ENCODE assay signal across 6 cellular contexts in the genomic region with DNA sequence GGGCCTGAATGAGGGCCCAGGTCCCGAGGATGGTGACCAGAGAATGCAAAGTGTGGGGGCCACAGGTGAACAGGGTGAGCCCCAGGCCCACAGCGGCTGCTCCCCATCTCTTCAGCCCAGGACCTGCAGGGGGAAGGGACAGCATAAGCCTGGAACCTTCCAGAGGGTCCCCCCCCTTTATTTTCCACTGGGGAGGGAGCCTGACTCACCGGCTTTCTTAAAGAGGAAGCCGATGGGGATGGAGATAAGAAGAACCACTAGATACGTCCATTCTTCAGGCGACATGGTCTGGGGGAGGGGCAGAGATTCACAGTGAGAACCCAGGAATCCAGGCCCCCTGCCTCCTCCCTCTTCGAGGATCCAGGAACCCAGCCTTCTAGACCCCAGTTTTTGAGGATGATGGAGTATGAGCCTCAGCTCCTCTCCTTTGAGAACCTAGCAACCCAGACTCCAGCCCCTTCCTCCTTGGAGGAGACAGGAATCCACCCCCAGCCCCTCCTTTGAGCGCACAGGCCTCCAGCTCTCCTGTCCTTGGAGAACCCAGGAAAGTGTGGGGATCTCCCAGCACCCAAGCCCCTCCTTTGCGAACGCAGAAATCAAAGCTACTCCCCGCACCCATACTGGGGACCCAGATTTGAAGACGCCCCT. TPM values are rescaled to one million over a fixed set of nuclear protein-coding genes. Genes with fewer than 3 reads are reported as not detected.
DNase-seq lines count a peak whose midpoint lies in the region; ATAC-seq and TF ChIP-seq lines count a peak whose summit lies in the region.

No MANE protein-coding gene starts in this region.

- no peaks in the 10 kb centered on the region for H3K36me3 ChIP-seq in smooth muscle cell (ENCODE audit: low read depth)

- no peak for ATAC-seq in T-cell (replicated peaks in 1 of 4)
- ATAC-seq in GM21529 (IDR thresholded peaks at IDR 0.05; ENCODE audit: unreplicated experiment) = no peak

- peak overlapping the region; percentile 84 for H3K9ac ChIP-seq in smooth muscle cell (ENCODE audit: low read depth)

- peaks cover 11% of the 10 kb centered on the region for H3F3A ChIP-seq in smooth muscle cell (ENCODE audit: low read depth)

- no peaks in the 10 kb centered on the region for H3K27me3 Mint-ChIP-seq in T-cell

- H3K9me3 Mint-ChIP-seq in T-cell = no peaks in the 10 kb centered on the region

- peaks cover 5% of the 10 kb centered on the region for H3K36me3 Mint-ChIP-seq in T-cell

- 14% methylated on average over 12 of the region's 12 CpGs for WGBS in smooth muscle cell (ENCODE audit: low lambda C conversion rate)

- peaks cover 39 to 49% (median 41%) of the 10 kb centered on the region in 3 donors for H3K4me1 Mint-ChIP-seq in T-cell

- peaks cover 6% of the 10 kb centered on the region for H3K4me1 ChIP-seq in smooth muscle cell (ENCODE audit: low read depth)

- H3K9me3 ChIP-seq in smooth muscle cell (replicated peaks; ENCODE audit: low read depth) = no peaks in the 10 kb centered on the region

- H3K4me2 ChIP-seq in smooth muscle cell = peak overlapping the region; percentile 85

- POLR2A ChIA-PET in T-cell (lab: Charles Lee) = interaction anchor here (0.7 to 1.2 kb wide), 2 partner anchors 29 to 44 kb away, joined by 3 to 6 read pairs; partner anchors contain the start of gene LENG1 (in 1 of the 2)

- peaks cover 28% of the 10 kb centered on the region for H3K79me2 ChIP-seq in smooth muscle cell (ENCODE audit: low read depth)

- TF ChIP-seq CTCF in epithelial cell of esophagus (IDR thresholded peaks at IDR 0.05; ENCODE audit: insufficient read depth, low read depth, low read length, missing control alignments) (no peak), smooth muscle cell (IDR thresholded peaks at IDR 0.05; ENCODE audit: borderline replicate concordance, insufficient read depth, poor library complexity, severe bottlenecking) (no peak)

- peak overlapping the region; percentile 67 for H3K4me3 ChIP-seq in epithelial cell of esophagus (ENCODE audit: low read length)
- H3K4me3 ChIP-seq in smooth muscle cell = peak overlapping the region; percentile 90

- peak overlapping the region; percentile 78 to 92 (median 92) for H3K4me3 Mint-ChIP-seq in T-cell

- DNase-seq in ELR (ENCODE audit: low read depth) = peak; percentile 86
- DNase-seq in T-cell = peak in 9 of 34 experiments; percentile 18 to 50 (median 35)
- peak; percentile 26 for DNase-seq in epithelial cell of esophagus (ENCODE audit: low read depth)
- DNase-seq in smooth muscle cell (lab: John Stamatoyannopoulos, UW; ENCODE audit: unreplicated experiment) = no peak
- DNase-seq in DMS53 treated with DMSO at 0.1 percent for 48 hours (lab: John Stamatoyannopoulos, UW; ENCODE audit: unreplicated experiment) = no peak

- H3K27ac Mint-ChIP-seq in T-cell = peak overlapping the region; percentile 76 to 78

- no peak overlapping the region for H2AFZ ChIP-seq in smooth muscle cell (ENCODE audit: low read depth)

- CTCF ChIA-PET in T-cell (lab: Charles Lee) = interaction anchor here in 1 of 2 donors (0.6 to 1.7 kb wide), 6 partner anchors 11 to 1466 kb away, joined by 3 to 12 read pairs (median 4); no protein-coding TSS in a partner anchor

- H3K27ac ChIP-seq in smooth muscle cell (ENCODE audit: low read depth) = peak overlapping the region; percentile 98

- H3K27me3 ChIP-seq in smooth muscle cell (ENCODE audit: low read depth) = no peaks in the 10 kb centered on the region

- H4K20me1 ChIP-seq in smooth muscle cell (ENCODE audit: low read depth) = peaks cover 16% of the 10 kb centered on the region

RNA-seq across cellular contexts. Expression of gene MBOAT7, which starts 1.0 kb away (rescaled TPM):
- total RNA-seq in T-cell = 10 to 100 TPM; 24.0 to 44.8 (median 38.9) TPM
- 76.8 and 110 TPM in 2 replicates for total RNA-seq in smooth muscle cell
- polyA plus RNA-seq in smooth muscle cell = 106 and 195 TPM in 2 replicates

RNA-seq across cellular contexts. Expression of gene TSEN34, which starts 2.8 kb away (rescaled TPM):
- total RNA-seq in T-cell = 10 to 100 TPM in 4 of 5 donors, 1 to 10 TPM in 1; 9.5 to 28.5 (median 23.5) TPM
- total RNA-seq in smooth muscle cell = 45.8 and 53.7 TPM in 2 replicates
- 79.5 and 91.7 TPM in 2 replicates for polyA plus RNA-seq in smooth muscle cell

RNA-seq across cellular contexts. Expression of gene RPS9, which starts 12.3 kb away (rescaled TPM):
- total RNA-seq in T-cell (1,000 to 10,000 TPM; 1,706 to 1,922 (median 1,806) TPM), smooth muscle cell (1,047 and 1,149 TPM in 2 replicates)
- 347 and 352 TPM in 2 replicates for polyA plus RNA-seq in smooth muscle cell

RNA-seq across cellular contexts. Expression of gene TMC4, which starts 15.4 kb away (rescaled TPM):
- 1 to 10 TPM in 4 of 5 donors, under 1 TPM in 1; 0.78 to 2.6 (median 1.4) TPM for total RNA-seq in T-cell
- total RNA-seq in smooth muscle cell = 5.9 and 7.3 TPM in 2 replicates
- 6.7 and 28.0 TPM in 2 replicates for polyA plus RNA-seq in smooth muscle cell

RNA-seq across cellular contexts. Expression of gene LENG1, which starts 28.8 kb away (rescaled TPM):
- total RNA-seq in T-cell (10 to 100 TPM in 4 of 5 donors, 1 to 10 TPM in 1; 8.4 to 21.5 (median 19.2) TPM), smooth muscle cell (3.2 and 10.9 TPM in 2 replicates)
- polyA plus RNA-seq in smooth muscle cell = 14.1 and 17.6 TPM in 2 replicates

Comparison
In these comparisons a context has a peak if more than half of its experiments do, and no peak if none do; other contexts are left out.
1. DNase-seq: peak in ELR (single experiment) and epithelial cell of esophagus (single experiment); none in smooth muscle cell (single experiment) and DMS53 treated with DMSO at 0.1 percent for 48 hours (single experiment).